Comparison of ENCODE assay signal across 8 cellular contexts in the genomic region with DNA sequence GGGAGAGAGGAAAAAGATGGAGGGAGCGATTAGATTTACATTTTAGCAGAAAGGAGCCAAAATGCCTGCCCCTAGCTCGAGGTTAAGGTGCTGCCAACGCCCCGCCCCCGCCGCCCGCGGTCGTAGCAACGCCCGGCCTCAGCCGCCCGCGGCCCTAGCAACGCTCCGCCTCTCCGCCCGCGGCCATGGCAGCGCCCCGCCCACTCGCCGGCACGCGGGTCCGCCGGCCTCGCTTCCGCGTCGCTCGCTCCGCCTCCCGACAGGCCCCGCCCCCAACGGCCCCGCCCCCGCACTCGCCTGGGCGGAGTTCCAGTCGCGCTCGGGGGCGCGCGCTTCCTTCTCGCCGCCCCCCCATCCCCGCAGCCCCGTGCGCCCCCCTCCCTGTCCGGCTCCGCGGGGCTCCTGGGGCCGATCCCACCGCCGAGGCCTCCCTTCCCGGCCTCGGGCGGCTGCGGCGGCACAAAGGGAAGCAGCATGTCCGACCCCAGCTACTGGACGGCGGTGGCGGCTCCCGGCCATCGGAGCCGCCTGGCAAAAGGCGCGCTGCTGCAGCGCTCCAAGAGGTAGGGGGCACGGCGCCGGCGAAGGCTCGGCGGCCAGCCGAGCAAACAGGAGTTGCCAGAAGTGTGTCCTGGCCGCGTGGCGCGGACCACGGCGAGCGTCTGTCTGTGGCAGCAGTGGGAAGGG. TPM values are rescaled to one million over a fixed set of nuclear protein-coding genes. Genes with fewer than 3 reads are reported as not detected.
DNase-seq lines count a peak whose midpoint lies in the region; ATAC-seq and TF ChIP-seq lines count a peak whose summit lies in the region.

No MANE protein-coding gene starts in this region.

- H3K4me3 ChIP-seq in esophagus muscularis mucosa = peak overlapping the region; percentile 69 to 77 (median 73)
- H3K4me3 ChIP-seq in muscle layer of duodenum (ENCODE audit: low read depth in 1 of 2, low read length in 2 of 2) = peak overlapping the region; percentile 68 to 76

- no peak for TF ChIP-seq CTCF in esophagus muscularis mucosa (IDR thresholded peaks at IDR 0.05)

- no peaks in the 10 kb centered on the region for H3K9me3 Mint-ChIP-seq in activated T-cell treated with anti-CD3 and anti-CD28 coated beads, Interleukin-2, amount 50 U/mL, for 24 hours

- H3K4me3 Mint-ChIP-seq in activated T-cell treated with anti-CD3 and anti-CD28 coated beads, Interleukin-2, amount 50 U/mL, for 24 hours = peak overlapping the region; percentile 77

- H3K27me3 ChIP-seq in esophagus muscularis mucosa (no peaks in the 10 kb centered on the region), muscle layer of duodenum (ENCODE audit: low read depth, low read length) (no peaks in the 10 kb centered on the region)

- no peak for TF ChIP-seq POLR2A in esophagus muscularis mucosa (IDR thresholded peaks at IDR 0.05; ENCODE audit: low read depth)

- intact Hi-C loops in esophagus muscularis mucosa (cut with DNase I) = no loop called here

- H3K36me3 ChIP-seq in esophagus muscularis mucosa = peaks cover 0 to 15% (median 1%) of the 10 kb centered on the region in 4 donors
- peaks cover 5 to 9% of the 10 kb centered on the region in 2 donors for H3K36me3 ChIP-seq in muscle layer of duodenum (ENCODE audit: control insufficient read depth in 1 of 2, insufficient read depth in 2 of 2, low read length in 2 of 2)

- WGBS in esophagus muscularis mucosa = 0% methylated on average over 11 of the region's 86 CpGs

- H3K4me1 Mint-ChIP-seq in activated T-cell treated with anti-CD3 and anti-CD28 coated beads, Interleukin-2, amount 50 U/mL, for 24 hours (ENCODE audit: low read depth) = peaks cover 32% of the 10 kb centered on the region

- ATAC-seq in GM21423 (IDR thresholded peaks at IDR 0.05; ENCODE audit: unreplicated experiment) = peak; percentile 87

- no peaks in the 10 kb centered on the region for H3K27me3 Mint-ChIP-seq in activated T-cell treated with anti-CD3 and anti-CD28 coated beads, Interleukin-2, amount 50 U/mL, for 24 hours

- peak overlapping the region; percentile 91 for H3K27ac Mint-ChIP-seq in activated T-cell treated with anti-CD3 and anti-CD28 coated beads, Interleukin-2, amount 50 U/mL, for 24 hours

- H3K27ac ChIP-seq in esophagus muscularis mucosa (replicated peaks in 1 of 4) (peak overlapping the region; percentile 74 to 82 (median 78)), muscle layer of duodenum (ENCODE audit: low read length) (peak overlapping the region; percentile 31)

- DNase-seq in COLO829 (ENCODE audit: low spot score) (peak; percentile 89), HuH-7 (ENCODE audit: low spot score) (peak; percentile 92), OCI-M2 (lab: John Stamatoyannopoulos, UW; ENCODE audit: unreplicated experiment) (peak; percentile 60), esophagus muscularis mucosa (ENCODE audit: extremely low spot score) (peak; percentile 95)
- DNase-seq in activated T-cell treated with anti-CD3 and anti-CD28 coated beads, Interleukin-2, amount 50 U/mL, for 24 hours = peak; percentile 98
- DNase-seq in stimulated activated CD8-positive, alpha-beta memory T cell treated with anti-CD3 and anti-CD28 coated beads, Interleukin-4, amount 100 ng/mL, for 48 hours = peak; percentile 97

- peaks cover 19 to 35% (median 27%) of the 10 kb centered on the region in 4 donors for H3K4me1 ChIP-seq in esophagus muscularis mucosa
- H3K4me1 ChIP-seq in muscle layer of duodenum (ENCODE audit: control insufficient read depth in 1 of 2, insufficient read depth in 2 of 2, low read length in 2 of 2) = peaks cover 9 to 25% of the 10 kb centered on the region in 2 donors

- peaks cover 24% of the 10 kb centered on the region for H3K36me3 Mint-ChIP-seq in activated T-cell treated with anti-CD3 and anti-CD28 coated beads, Interleukin-2, amount 50 U/mL, for 24 hours (ENCODE audit: low read depth)

- no peak for TF ChIP-seq EP300 in esophagus muscularis mucosa (IDR thresholded peaks at IDR 0.05)

- H3K9me3 ChIP-seq in esophagus muscularis mucosa (no peaks in the 10 kb centered on the region), muscle layer of duodenum (ENCODE audit: control insufficient read depth in 1 of 2, low read length in 2 of 2) (no peaks in the 10 kb centered on the region)

RNA-seq across cellular contexts. Expression of a gene that starts 20.3 kb away (rescaled TPM):
- 1 to 10 TPM; 5.0 to 8.5 (median 6.4) TPM for total RNA-seq in esophagus muscularis mucosa

RNA-seq across cellular contexts. Expression of a gene that starts 31.1 kb away (rescaled TPM):
- 1 to 10 TPM in 1 of 4 donors, under 1 TPM in 3; 0.42 to 2.0 (median 0.83) TPM for total RNA-seq in esophagus muscularis mucosa

RNA-seq across cellular contexts. Expression of a gene that starts 35.1 kb away (rescaled TPM):
- 10 to 100 TPM in 3 of 4 donors, 1 to 10 TPM in 1; 4.2 to 32.2 (median 19.4) TPM for total RNA-seq in esophagus muscularis mucosa

RNA-seq across cellular contexts. Expression of a gene that starts 55.8 kb away (rescaled TPM):
- total RNA-seq in esophagus muscularis mucosa = 10 to 100 TPM; 22.4 to 92.8 (median 42.9) TPM

Comparison
In these comparisons a context has a peak if more than half of its experiments do, and no peak if none do; other contexts are left out.
1. Peak in every context shown above with its lines: DNase-seq, ATAC-seq, H3K4me3 ChIP-seq and H3K27ac ChIP-seq.